ENCODE assay signal across 23 cellular contexts in the genomic region with DNA sequence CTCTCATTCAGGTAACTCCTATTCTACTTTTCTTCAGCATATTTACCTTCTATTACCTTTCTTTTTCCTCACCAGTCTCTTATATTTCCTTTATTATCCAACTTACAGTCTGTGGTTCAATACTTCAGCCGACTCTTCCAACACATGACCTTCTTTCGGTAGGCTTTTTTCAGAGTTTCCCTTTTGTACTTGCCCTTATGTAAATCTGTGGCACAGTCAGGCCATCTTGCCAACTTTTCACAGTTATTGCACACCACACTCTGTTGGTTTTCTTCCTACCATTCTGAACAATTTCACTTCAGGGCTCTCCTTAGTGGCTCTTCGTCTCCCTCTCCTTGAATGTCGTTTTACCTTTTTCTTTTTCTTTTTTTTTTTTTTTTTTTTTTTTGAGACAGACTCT.
DNase-seq lines count a peak whose midpoint lies in the region; ATAC-seq and TF ChIP-seq lines count a peak whose summit lies in the region.
"Had no signal": no experiment of that assay in that cellular context is flagged by ENCODE, and none has a peak within 500 bp of the region (broad histone marks: within the 10 kb centered on the region; RNA-seq: fewer than 3 reads in every experiment).

No MANE protein-coding gene starts in this region.

- peaks cover 91% of the 10 kb centered on the region for H3K4me1 ChIP-seq in OCI-LY1 (ENCODE audit: insufficient read depth, low read length, severe bottlenecking)
- peaks cover 0 to 47% (median 36%) of the 10 kb centered on the region in 4 donors for H3K4me1 ChIP-seq in liver (ENCODE audit: control insufficient read depth in 4 of 4, insufficient read depth in 4 of 4, low read length in 3 of 4)
- peaks cover 0 to 98% (median 57%) of the 10 kb centered on the region in 4 donors for H3K4me1 ChIP-seq in tibial artery
- H3K4me1 ChIP-seq: uterus had no signal

- H3K79me2 ChIP-seq in OCI-LY1 (ENCODE audit: insufficient read depth, low read length): peaks cover 11% of the 10 kb centered on the region

- H3K27ac ChIP-seq in OCI-LY1 (ENCODE audit: low read depth, low read length, poor library complexity, severe bottlenecking) (peak overlapping the region; percentile 90), liver (ENCODE audit: low read depth in 1 of 2, low read length in 2 of 2) (peak overlapping the region; percentile 22 to 43), tibial artery (peak overlapping the region; percentile 68 to 84)
- H3K27ac ChIP-seq: prostate gland, uterus had no signal

- no peaks in the 10 kb centered on the region for H3K9me3 ChIP-seq in OCI-LY1 (ENCODE audit: low read length)
- no peaks in the 10 kb centered on the region for H3K9me3 ChIP-seq in liver (ENCODE audit: control insufficient read depth in 4 of 4, low read length in 3 of 4)
- H3K9me3 ChIP-seq in tibial artery: no peaks in the 10 kb centered on the region
- H3K9me3 ChIP-seq: prostate gland, uterus had no signal

- H3K9ac ChIP-seq in OCI-LY1 (ENCODE audit: low read length) (peak overlapping the region; percentile 88), liver (ENCODE audit: low read depth in 1 of 2, low read length in 2 of 2) (no peak overlapping the region)

- 50% methylated on average over 4 of the region's 4 CpGs for WGBS in liver

- H3F3A ChIP-seq in OCI-LY1 (ENCODE audit: insufficient read depth, low read length): no peaks in the 10 kb centered on the region; the same call in 1 of the 2 replicates

- no peak overlapping the region for H2AFZ ChIP-seq in OCI-LY1 (ENCODE audit: low read length)

- H3K4me2 ChIP-seq in OCI-LY1 (ENCODE audit: low read length): peak overlapping the region; percentile 94

- no peaks in the 10 kb centered on the region for H3K9me2 ChIP-seq in OCI-LY1 (ENCODE audit: low read depth, low read length)

- H3K27me3 ChIP-seq in OCI-LY1 (ENCODE audit: insufficient read depth, low read length) (no peaks in the 10 kb centered on the region), liver (ENCODE audit: control insufficient read depth in 4 of 4, insufficient read depth in 4 of 4, low read length in 3 of 4) (no peaks in the 10 kb centered on the region), tibial artery (no peaks in the 10 kb centered on the region)
- H3K27me3 ChIP-seq: uterus had no signal

- peak; percentile 59 for ATAC-seq in GM21576 (IDR thresholded peaks at IDR 0.05; ENCODE audit: unreplicated experiment)
- no peak for ATAC-seq in GM21717 (IDR thresholded peaks at IDR 0.05; ENCODE audit: unreplicated experiment)
- ATAC-seq: activated T-helper 17 cell treated with anti-CD3 and anti-CD28 coated beads, Interleukin-2, amount 50 U/mL, for 72 hours had no signal

- H4K20me1 ChIP-seq in OCI-LY1 (ENCODE audit: insufficient read depth, low read length): no peaks in the 10 kb centered on the region

- H3K4me3 ChIP-seq in OCI-LY1 (ENCODE audit: low read depth, low read length, poor library complexity, severe bottlenecking) (peak overlapping the region; percentile 71), liver (ENCODE audit: low read depth in 1 of 3, low read length in 3 of 3) (no peak overlapping the region), tibial artery (no peak overlapping the region)
- H3K4me3 ChIP-seq: lung, prostate gland, skin epidermis, uterus had no signal

- peak in 1 of 2 donors; percentile 2 for TF ChIP-seq RAD21 in liver (IDR thresholded peaks at IDR 0.05)

- intact Hi-C loops in tibial artery (cut with DNase I; ENCODE audit: low total_unique reads): no loop called here

- DNase-seq in tibial artery (no peak), islet precursor cell (no peak), NCI-H82 (lab: John Stamatoyannopoulos, UW) (no peak)
- DNase-seq: activated CD4-positive, alpha-beta memory T cell treated with anti-CD3 and anti-CD28 coated beads for 36 hours; activated CD4-positive, CD25-positive, alpha-beta regulatory T cell; activated CD8-positive, alpha-beta memory T cell treated with anti-CD3 and anti-CD28 coated beads, Interleukin-2, amount 50 U/mL, for 48 hours; activated naive CD8-positive, alpha-beta T cell treated with anti-CD3 and anti-CD28 coated beads for 36 hours; dermis blood vessel endothelial cell; IMR-90; kidney; NCI-H1417 treated with DMSO at 0.1 percent for 48 hours; NCI-H510A; substantia nigra; T-helper 9 cell; uterus had no signal

- TF ChIP-seq CTCF in OCI-LY1 (IDR thresholded peaks at IDR 0.05; ENCODE audit: low read length) (no peak), liver (IDR thresholded peaks at IDR 0.05; ENCODE audit: low read depth, low read length, missing input control) (no peak), tibial artery (IDR thresholded peaks at IDR 0.05) (no peak)

- peaks cover 13% of the 10 kb centered on the region for H3K36me3 ChIP-seq in OCI-LY1 (ENCODE audit: insufficient read depth, low read length)
- no peaks in the 10 kb centered on the region for H3K36me3 ChIP-seq in liver (ENCODE audit: control insufficient read depth in 4 of 4, insufficient read depth in 3 of 4, low read depth in 1 of 4, low read length in 3 of 4)
- no peaks in the 10 kb centered on the region for H3K36me3 ChIP-seq in tibial artery
- H3K36me3 ChIP-seq: prostate gland, uterus had no signal

TF ChIP-seq in liver, 16 proteins besides CTCF, POLR2A, EP300 and RAD21:
- TF ChIP-seq SP1 (IDR thresholded peaks at IDR 0.05): no peak
- no peak for TF ChIP-seq HNF4G (IDR thresholded peaks at IDR 0.05)
- no peak for TF ChIP-seq NR2F2 (IDR thresholded peaks at IDR 0.05)
- TF ChIP-seq, protein P1, sequence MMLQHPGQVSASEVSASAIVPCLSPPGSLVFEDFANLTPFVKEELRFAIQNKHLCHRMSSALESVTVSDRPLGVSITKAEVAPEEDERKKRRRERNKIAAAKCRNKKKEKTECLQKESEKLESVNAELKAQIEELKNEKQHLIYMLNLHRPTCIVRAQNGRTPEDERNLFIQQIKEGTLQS (IDR thresholded peaks at IDR 0.05): no peak
- TF ChIP-seq RXRA (IDR thresholded peaks at IDR 0.05): no peak
- no peak for TF ChIP-seq GABPA (IDR thresholded peaks at IDR 0.05 in 1 of 2, conservative IDR thresholded peaks at IDR 0.05 in 1 of 2)
- no peak for TF ChIP-seq FOXA1 (IDR thresholded peaks at IDR 0.05)
- TF ChIP-seq MAX (IDR thresholded peaks at IDR 0.05): no peak
- TF ChIP-seq TAF1 (conservative IDR thresholded peaks at IDR 0.05): no peak
- TF ChIP-seq JUND (IDR thresholded peaks at IDR 0.05): no peak
- TF ChIP-seq EGR1 (IDR thresholded peaks at IDR 0.05; ENCODE audit: low read depth in 2 of 2): no peak
- no peak for TF ChIP-seq FOXA2 (IDR thresholded peaks at IDR 0.05)
- TF ChIP-seq YY1 (IDR thresholded peaks at IDR 0.05): no peak
- TF ChIP-seq HNF4A (conservative IDR thresholded peaks at IDR 0.05): no peak
- no peak for TF ChIP-seq ZBTB33 (IDR thresholded peaks at IDR 0.05)
- TF ChIP-seq, protein P2, sequence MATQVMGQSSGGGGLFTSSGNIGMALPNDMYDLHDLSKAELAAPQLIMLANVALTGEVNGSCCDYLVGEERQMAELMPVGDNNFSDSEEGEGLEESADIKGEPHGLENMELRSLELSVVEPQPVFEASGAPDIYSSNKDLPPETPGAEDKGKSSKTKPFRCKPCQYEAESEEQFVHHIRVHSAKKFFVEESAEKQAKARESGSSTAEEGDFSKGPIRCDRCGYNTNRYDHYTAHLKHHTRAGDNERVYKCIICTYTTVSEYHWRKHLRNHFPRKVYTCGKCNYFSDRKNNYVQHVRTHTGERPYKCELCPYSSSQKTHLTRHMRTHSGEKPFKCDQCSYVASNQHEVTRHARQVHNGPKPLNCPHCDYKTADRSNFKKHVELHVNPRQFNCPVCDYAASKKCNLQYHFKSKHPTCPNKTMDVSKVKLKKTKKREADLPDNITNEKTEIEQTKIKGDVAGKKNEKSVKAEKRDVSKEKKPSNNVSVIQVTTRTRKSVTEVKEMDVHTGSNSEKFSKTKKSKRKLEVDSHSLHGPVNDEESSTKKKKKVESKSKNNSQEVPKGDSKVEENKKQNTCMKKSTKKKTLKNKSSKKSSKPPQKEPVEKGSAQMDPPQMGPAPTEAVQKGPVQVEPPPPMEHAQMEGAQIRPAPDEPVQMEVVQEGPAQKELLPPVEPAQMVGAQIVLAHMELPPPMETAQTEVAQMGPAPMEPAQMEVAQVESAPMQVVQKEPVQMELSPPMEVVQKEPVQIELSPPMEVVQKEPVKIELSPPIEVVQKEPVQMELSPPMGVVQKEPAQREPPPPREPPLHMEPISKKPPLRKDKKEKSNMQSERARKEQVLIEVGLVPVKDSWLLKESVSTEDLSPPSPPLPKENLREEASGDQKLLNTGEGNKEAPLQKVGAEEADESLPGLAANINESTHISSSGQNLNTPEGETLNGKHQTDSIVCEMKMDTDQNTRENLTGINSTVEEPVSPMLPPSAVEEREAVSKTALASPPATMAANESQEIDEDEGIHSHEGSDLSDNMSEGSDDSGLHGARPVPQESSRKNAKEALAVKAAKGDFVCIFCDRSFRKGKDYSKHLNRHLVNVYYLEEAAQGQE (IDR thresholded peaks at IDR 0.05): no peak

Comparison
In these comparisons a context has a peak if more than half of its experiments do, and no peak if none do; other contexts are left out.
1. H3K27ac ChIP-seq: peak in every context shown above with its lines; median percentile 90 in OCI-LY1; 76 in tibial artery; 32 in liver.